In the genomic region with DNA sequence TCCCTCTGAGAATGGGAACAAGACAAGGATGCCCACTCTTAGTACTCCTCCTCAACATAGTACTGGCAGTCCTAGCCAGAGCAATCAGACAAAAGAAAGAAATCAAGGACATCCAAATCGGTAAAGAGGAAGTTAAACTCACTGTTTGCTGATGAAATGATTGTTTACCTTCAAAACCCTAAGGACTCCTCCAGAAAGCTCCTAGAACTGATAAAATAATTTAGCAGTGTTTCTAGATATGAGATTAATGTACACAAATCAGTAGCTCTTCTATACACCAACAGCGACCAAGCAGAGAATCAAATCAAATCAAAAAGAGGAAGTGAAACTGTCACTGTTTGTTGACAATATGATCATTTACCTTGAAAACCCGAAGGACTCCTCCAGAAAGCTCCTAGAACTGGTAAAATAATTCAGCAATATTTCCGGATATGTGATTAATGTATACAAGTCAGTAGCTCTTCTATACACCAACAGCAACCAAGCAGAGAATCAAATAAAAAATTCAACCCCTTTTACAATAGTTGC, we compare ENCODE assay signal across 11 cellular contexts. TPM values are rescaled to one million over a fixed set of nuclear protein-coding genes. Genes with fewer than 3 reads are reported as not detected.
DNase-seq lines count a peak whose midpoint lies in the region; ATAC-seq and TF ChIP-seq lines count a peak whose summit lies in the region.
"Had no signal": no experiment of that assay in that cellular context is flagged by ENCODE, and none has a peak within 500 bp of the region (broad histone marks: within the 10 kb centered on the region; RNA-seq: fewer than 3 reads in every experiment).

No MANE protein-coding gene starts in this region.

- H3K27me3 Mint-ChIP-seq in CD8-positive, alpha-beta T cell (ENCODE audit: low read depth) = no peaks in the 10 kb centered on the region
- H3K27me3 Mint-ChIP-seq in activated naive CD8-positive, alpha-beta T cell = no peaks in the 10 kb centered on the region

- H3K9me3 Mint-ChIP-seq in CD8-positive, alpha-beta T cell = no peaks in the 10 kb centered on the region
- no peaks in the 10 kb centered on the region for H3K9me3 Mint-ChIP-seq in activated naive CD8-positive, alpha-beta T cell (ENCODE audit: low read depth)

- peaks cover 61% of the 10 kb centered on the region for H3K4me1 ChIP-seq in CD8-positive, alpha-beta T cell (ENCODE audit: insufficient read depth, low read length)
- no peaks in the 10 kb centered on the region for H3K4me1 ChIP-seq in breast epithelium

- no peak overlapping the region for H3K27ac ChIP-seq in CD8-positive, alpha-beta T cell (ENCODE audit: low read depth, low read length)
- no peak overlapping the region for H3K27ac ChIP-seq in breast epithelium

- POLR2A ChIA-PET in CD8-positive, alpha-beta T cell (lab: Charles Lee) = interaction anchor here (1.7 to 2.9 kb wide), 3 partner anchors 11 to 40 kb away, joined by 4 to 10 read pairs (median 4); a partner anchor contains a TSS

- no peak for DNase-seq in CD8-positive, alpha-beta T cell
- DNase-seq in NCI-H187 treated with DMSO at 0.1 percent for 48 hours (lab: John Stamatoyannopoulos, UW) (no peak), NCI-H774 (lab: John Stamatoyannopoulos, UW) (no peak), GM10266 (ENCODE audit: extremely low spot score) (no peak), breast epithelium (ENCODE audit: low spot score in 2 of 2) (no peak)
- DNase-seq: kidney glomerular epithelial cell, NCI-H526 treated with DMSO at 0.1 percent for 48 hours, nucleus accumbens had no signal

- H3K36me3 ChIP-seq in CD8-positive, alpha-beta T cell (ENCODE audit: insufficient read depth, low read length) = no peaks in the 10 kb centered on the region
- H3K36me3 ChIP-seq in breast epithelium = no peaks in the 10 kb centered on the region

- H3K27ac Mint-ChIP-seq in CD8-positive, alpha-beta T cell = peak overlapping the region; percentile 84
- peak overlapping the region; percentile 89 for H3K27ac Mint-ChIP-seq in activated naive CD8-positive, alpha-beta T cell

- H3K9me3 ChIP-seq in CD8-positive, alpha-beta T cell (ENCODE audit: low read length) = no peaks in the 10 kb centered on the region
- H3K9me3 ChIP-seq in breast epithelium = no peaks in the 10 kb centered on the region

- CTCF ChIA-PET in CD8-positive, alpha-beta T cell (lab: Charles Lee) = interaction anchor here (1.1 to 2.0 kb wide), 5 partner anchors 24 to 71 kb away, joined by 3 to 9 read pairs (median 4); no protein-coding TSS in a partner anchor

- peak overlapping the region; percentile 65 for H3K4me3 Mint-ChIP-seq in CD8-positive, alpha-beta T cell
- peak overlapping the region; percentile 59 for H3K4me3 Mint-ChIP-seq in activated naive CD8-positive, alpha-beta T cell

- ATAC-seq in CD8-positive, alpha-beta T cell = no peak
- peak; percentile 54 for ATAC-seq in GM19324 (IDR thresholded peaks at IDR 0.05; ENCODE audit: low FRiP score, unreplicated experiment)
- peak; percentile 68 for ATAC-seq in HG03571 (IDR thresholded peaks at IDR 0.05; ENCODE audit: unreplicated experiment)

- no peaks in the 10 kb centered on the region for H3K27me3 ChIP-seq in CD8-positive, alpha-beta T cell (ENCODE audit: insufficient read depth, low read length)
- H3K27me3 ChIP-seq in breast epithelium = no peaks in the 10 kb centered on the region

- peaks cover 13% of the 10 kb centered on the region for H3K36me3 Mint-ChIP-seq in CD8-positive, alpha-beta T cell
- H3K36me3 Mint-ChIP-seq in activated naive CD8-positive, alpha-beta T cell = peaks cover 18% of the 10 kb centered on the region

- intact Hi-C loops in CD8-positive, alpha-beta T cell (cut with DNase I, micrococcal nuclease) = loop anchor here in 1 of 2 experiments (2.0 kb wide), 2 partner anchors 15 to 33 kb away; no protein-coding TSS in a partner anchor
- intact Hi-C loops in breast epithelium (cut with DNase I; ENCODE audit: low total_unique reads) = no loop called here

- TF ChIP-seq CTCF in CD8-positive, alpha-beta T cell (IDR thresholded peaks at IDR 0.05) = no peak
- TF ChIP-seq CTCF in GM10266 (IDR thresholded peaks at IDR 0.05; ENCODE audit: control insufficient read depth, insufficient read depth, low read depth, missing control alignments) (no peak), breast epithelium (IDR thresholded peaks at IDR 0.05) (no peak)

- peak overlapping the region; percentile 12 for H3K4me3 ChIP-seq in CD8-positive, alpha-beta T cell (ENCODE audit: low read depth, low read length)
- H3K4me3 ChIP-seq in breast epithelium = no peak overlapping the region

- TF ChIP-seq POLR2A in breast epithelium (IDR thresholded peaks at IDR 0.05) = no peak

- peaks cover 89% of the 10 kb centered on the region for H3K4me1 Mint-ChIP-seq in CD8-positive, alpha-beta T cell (ENCODE audit: low read depth)
- H3K4me1 Mint-ChIP-seq in activated naive CD8-positive, alpha-beta T cell (ENCODE audit: low read depth) = peaks cover 82% of the 10 kb centered on the region

RNA-seq across cellular contexts. Expression of a gene that starts 21.7 kb away (rescaled TPM):
- total RNA-seq in CD8-positive, alpha-beta T cell = 10 to 100 TPM; 36.0 to 39.1 TPM
- total RNA-seq in breast epithelium = 10 to 100 TPM in 2 of 3 donors, 1 to 10 TPM in 1; 8.0 to 12.8 (median 10.8) TPM

RNA-seq across cellular contexts. Expression of a gene that starts 39.8 kb away (rescaled TPM):
- total RNA-seq in CD8-positive, alpha-beta T cell = 10 to 100 TPM; 48.8 to 50.7 TPM
- total RNA-seq in breast epithelium = 10 to 100 TPM; 35.1 to 53.6 (median 51.8) TPM
